In genomic region chr11:117823941-117824420, GRCh38 we compare ENCODE assay signal across 11 cellular contexts. TPM values are rescaled to one million over a fixed set of nuclear protein-coding genes. Genes with fewer than 3 reads are reported as not detected.
A peak's percentile ranks its signal among the peaks of the same experiment; 100 is the strongest.
DNase-seq lines count a peak whose midpoint lies in the region; ATAC-seq, FAIRE-seq and TF ChIP-seq lines count a peak whose summit lies in the region.
"Had no signal": no experiment of that assay in that cellular context is flagged by ENCODE, and none has a peak within 500 bp of the region (broad histone marks: within the 10 kb centered on the region; RNA-seq: fewer than 3 reads in every experiment).

No MANE protein-coding gene starts in this region.

- TF ChIP-seq CTCF in kidney (IDR thresholded peaks at IDR 0.05; ENCODE audit: borderline replicate concordance, extremely low read depth, insufficient read depth) (no peak), stomach (IDR thresholded peaks at IDR 0.05) (no peak)

- no peaks in the 10 kb centered on the region for H3K36me3 Mint-ChIP-seq in activated naive CD8-positive, alpha-beta T cell treated with anti-CD3 and anti-CD28 coated beads, Interleukin-2, amount 50 U/mL, for 24 hours (ENCODE audit: low read depth)
- H3K36me3 Mint-ChIP-seq: naive B cell had no signal

- peak overlapping the region; percentile 74 to 78 for H3K4me3 ChIP-seq in kidney (ENCODE audit: low read length in 2 of 2)
- no peak overlapping the region for H3K4me3 ChIP-seq in stomach

- H3K9me3 ChIP-seq in kidney (ENCODE audit: control insufficient read depth in 1 of 2, low read length in 2 of 2): no peaks in the 10 kb centered on the region
- no peaks in the 10 kb centered on the region for H3K9me3 ChIP-seq in stomach

- H3K4me1 ChIP-seq in kidney (ENCODE audit: control insufficient read depth in 1 of 2, insufficient read depth in 1 of 2, low read depth in 1 of 2, low read length in 2 of 2) (peaks cover 31 to 58% of the 10 kb centered on the region in 2 donors), stomach (peaks cover 8 to 55% (median 39%) of the 10 kb centered on the region in 4 donors)

- peak overlapping the region; percentile 3 for H3K4me3 Mint-ChIP-seq in activated naive CD8-positive, alpha-beta T cell treated with anti-CD3 and anti-CD28 coated beads, Interleukin-2, amount 50 U/mL, for 24 hours

- peaks cover 69% of the 10 kb centered on the region for H3K4me1 Mint-ChIP-seq in activated naive CD8-positive, alpha-beta T cell treated with anti-CD3 and anti-CD28 coated beads, Interleukin-2, amount 50 U/mL, for 24 hours

- no peaks in the 10 kb centered on the region for H3K9me3 Mint-ChIP-seq in activated naive CD8-positive, alpha-beta T cell treated with anti-CD3 and anti-CD28 coated beads, Interleukin-2, amount 50 U/mL, for 24 hours
- H3K9me3 Mint-ChIP-seq: naive B cell had no signal

- peak overlapping the region; percentile 74 for H3K27ac Mint-ChIP-seq in activated naive CD8-positive, alpha-beta T cell treated with anti-CD3 and anti-CD28 coated beads, Interleukin-2, amount 50 U/mL, for 24 hours

- H3K9ac ChIP-seq in kidney (ENCODE audit: low read length in 2 of 2): peak overlapping the region; percentile 93 to 98

- no peak for TF ChIP-seq EP300 in stomach (IDR thresholded peaks at IDR 0.05)

- no peak for FAIRE-seq in kidney (lab: Jason Lieb, UNC)
- FAIRE-seq: A204.1 had no signal

- no peak for ATAC-seq in activated naive CD8-positive, alpha-beta T cell treated with anti-CD3 and anti-CD28 coated beads, Interleukin-2, amount 50 U/mL, for 24 hours
- no peak for ATAC-seq in GM19467 (IDR thresholded peaks at IDR 0.05; ENCODE audit: unreplicated experiment)
- ATAC-seq in HG02938 (IDR thresholded peaks at IDR 0.05; ENCODE audit: unreplicated experiment): no peak

- H3K36me3 ChIP-seq in kidney (ENCODE audit: control insufficient read depth in 1 of 2, insufficient read depth in 2 of 2, low read length in 2 of 2) (peaks cover 2 to 24% of the 10 kb centered on the region in 2 donors), stomach (no peaks in the 10 kb centered on the region)

- intact Hi-C loops in kidney (cut with DNase I): no loop called here
- intact Hi-C loops in stomach (cut with DNase I; ENCODE audit: low total_unique reads): no loop called here

- peak overlapping the region; percentile 98 for H3K27ac ChIP-seq in kidney (ENCODE audit: low read depth in 2 of 2, low read length in 2 of 2)
- peak overlapping the region; percentile 48 to 85 (median 77) for H3K27ac ChIP-seq in stomach

- H3K27me3 ChIP-seq in stomach: peaks cover 0 to 29% (median 0%) of the 10 kb centered on the region in 3 donors

- 56 to 75% (median 67%) methylated on average over 10 to 13 of the region's 13 CpGs for WGBS in stomach, 5 donors

- DNase-seq in NCI-H2171 treated with DMSO at 0.1 percent for 48 hours (lab: John Stamatoyannopoulos, UW): peak; percentile 0
- no peak for DNase-seq in NCI-H2171 (lab: John Stamatoyannopoulos, UW)
- DNase-seq in activated naive CD8-positive, alpha-beta T cell treated with anti-CD3 and anti-CD28 coated beads, Interleukin-2, amount 50 U/mL, for 24 hours: no peak
- DNase-seq in kidney: peak; percentile 88
- DNase-seq in stomach: no peak
- no peak for DNase-seq in kidney glomerular epithelial cell (lab: John Stamatoyannopoulos, UW)
- DNase-seq: caudate nucleus, naive B cell had no signal

- no peaks in the 10 kb centered on the region for H3K27me3 Mint-ChIP-seq in activated naive CD8-positive, alpha-beta T cell treated with anti-CD3 and anti-CD28 coated beads, Interleukin-2, amount 50 U/mL, for 24 hours

- no peak for TF ChIP-seq POLR2A in stomach (IDR thresholded peaks at IDR 0.05)

RNA-seq across cellular contexts. Expression of gene FXYD2, which starts 0.6 kb away (rescaled TPM):
- 2,527 TPM for total RNA-seq in kidney
- 9,664 TPM for polyA plus RNA-seq in kidney (ENCODE audit: insufficient read depth, low read depth, low replicate concordance)
- total RNA-seq in stomach: 1 to 10 TPM in 1 of 5 donors, under 1 TPM in 1, not detected in 3; 0.45 to 7.0 TPM
- 1 to 10 TPM; 1.0 to 7.8 (median 4.0) TPM for polyA plus RNA-seq in stomach

RNA-seq across cellular contexts. Expression of gene DSCAML1, which starts 27.0 kb away (rescaled TPM):
- 17.3 TPM for total RNA-seq in kidney
- 0.95 TPM for polyA plus RNA-seq in kidney (ENCODE audit: insufficient read depth, low read depth, low replicate concordance)
- 1 to 10 TPM in 2 of 5 donors, under 1 TPM in 3; 0.14 to 2.9 (median 0.45) TPM for total RNA-seq in stomach
- under 1 TPM; 0.08 to 0.75 (median 0.46) TPM for polyA plus RNA-seq in stomach

RNA-seq across cellular contexts. Expression of gene FXYD6, which starts 52.5 kb away (rescaled TPM):
- total RNA-seq in kidney (62.7 TPM), stomach (100 to 1,000 TPM in 1 of 5 donors, 10 to 100 TPM in 4; 12.7 to 187 (median 47.0) TPM)
- polyA plus RNA-seq in kidney (ENCODE audit: insufficient read depth, low read depth, low replicate concordance) (57.8 TPM), stomach (10 to 100 TPM; 22.5 to 39.4 (median 25.6) TPM)

Comparison
In these comparisons a context has a peak if more than half of its experiments do, and no peak if none do; other contexts are left out.
1. DNase-seq: peak in NCI-H2171 treated with DMSO at 0.1 percent for 48 hours (single experiment) and kidney (single experiment); none in NCI-H2171 (single experiment), activated naive CD8-positive, alpha-beta T cell treated with anti-CD3 and anti-CD28 coated beads, Interleukin-2, amount 50 U/mL, for 24 hours (single experiment), stomach (single experiment) and kidney glomerular epithelial cell (single experiment).
2. H3K4me3 ChIP-seq: peak in kidney (2 of 2); none in stomach (0 of 4).
3. RNA of gene FXYD2, which starts 0.6 kb away (total RNA-seq): 2,527 TPM in kidney (single experiment); 0.45 to 7.0 TPM in stomach; every median in the first group is over 100 times any median in the second.